ENCODE assay signal across 7 cellular contexts in the genomic region with DNA sequence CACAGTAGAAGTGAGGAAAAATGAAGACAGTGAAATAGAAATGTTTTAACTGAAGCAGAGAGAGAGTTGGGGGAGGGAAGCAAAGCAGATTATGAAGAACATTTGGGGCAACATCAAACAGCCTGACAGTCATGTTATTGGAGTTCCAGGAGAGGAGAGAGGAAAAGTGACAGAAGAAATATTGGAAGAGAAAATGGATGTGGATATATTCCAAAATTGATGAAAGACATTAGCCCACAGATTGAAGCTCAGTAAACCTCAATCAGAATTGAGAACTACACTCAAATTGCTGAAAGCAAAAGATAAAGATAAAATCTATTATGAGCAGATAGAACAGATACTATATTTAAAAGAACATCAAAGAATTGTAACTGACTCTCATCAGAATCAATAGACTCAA.
"Had no signal": no experiment of that assay in that cellular context is flagged by ENCODE, and none has a peak within 500 bp of the region (broad histone marks: within the 10 kb centered on the region; RNA-seq: fewer than 3 reads in every experiment).

No MANE protein-coding gene starts in this region.

- H3K27ac ChIP-seq: HL-60 had no signal

- DNase-seq: IMR-90, KBM-7, KG1 had no signal

- ATAC-seq: HepG2, K562 had no signal

- FAIRE-seq: HepG2, HTR-8/SVneo, K562 had no signal

- H3K4me3 ChIP-seq: K562 had no signal
